ENCODE assay signal across 16 cellular contexts in the genomic region with DNA sequence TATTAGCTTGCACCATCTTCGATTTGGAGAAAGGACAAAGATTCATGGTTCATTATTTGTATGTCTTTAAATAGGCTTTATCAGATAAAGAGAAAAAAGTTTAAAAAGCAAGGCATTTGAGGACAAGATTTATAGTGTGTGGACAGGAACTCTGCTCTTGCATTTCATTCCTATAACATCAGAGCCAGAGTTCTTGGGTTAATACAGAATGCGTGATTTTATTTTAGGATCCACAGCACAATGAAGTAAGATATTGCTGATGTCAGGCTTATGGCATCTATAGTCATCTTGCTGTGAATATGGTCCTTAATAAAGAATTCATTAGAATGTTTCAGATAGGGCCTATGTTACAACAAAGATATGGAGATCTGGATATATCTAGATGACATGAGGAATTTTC. TPM values are rescaled to one million over a fixed set of nuclear protein-coding genes. Genes with fewer than 3 reads are reported as not detected.
DNase-seq lines count a peak whose midpoint lies in the region; ATAC-seq, FAIRE-seq and TF ChIP-seq lines count a peak whose summit lies in the region.
"Had no signal": no experiment of that assay in that cellular context is flagged by ENCODE, and none has a peak within 500 bp of the region (broad histone marks: within the 10 kb centered on the region; RNA-seq: fewer than 3 reads in every experiment).

No MANE protein-coding gene starts in this region.

- peaks cover 2% of the 10 kb centered on the region for H3K9me3 Mint-ChIP-seq in activated B cell treated with CpG ODN at 0.5 μM for 24 hours

- peak overlapping the region; percentile 57 for H3K4me3 Mint-ChIP-seq in activated B cell treated with CpG ODN at 0.5 μM for 24 hours
- H3K4me3 Mint-ChIP-seq: activated naive CD4-positive, alpha-beta T cell treated with anti-CD3 and anti-CD28 coated beads, Interleukin-2, amount 10 ng/mL, durations not matched to agents 7 days and 5 days had no signal

- H3K27me3 Mint-ChIP-seq in activated B cell treated with CpG ODN at 0.5 μM for 24 hours = no peaks in the 10 kb centered on the region
- H3K27me3 Mint-ChIP-seq: activated naive CD4-positive, alpha-beta T cell treated with anti-CD3 and anti-CD28 coated beads, Interleukin-2, amount 10 ng/mL, durations not matched to agents 7 days and 5 days had no signal

- TF ChIP-seq POLR2A in GM12892 (IDR thresholded peaks at IDR 0.05; ENCODE audit: low read depth, low read length) = no peak

- DNase-seq in AG09309 (ENCODE audit: low read depth) (peak; percentile 51), GM12892 (ENCODE audit: insufficient read length) (no peak), activated B cell treated with CpG ODN at 0.5 μM for 24 hours (no peak), hepatic stellate cell (ENCODE audit: low spot score) (peak; percentile 21), foreskin keratinocyte (no peak), NCI-H146 treated with DMSO at 0.1 percent for 48 hours (lab: John Stamatoyannopoulos, UW; ENCODE audit: unreplicated experiment) (no peak), coronary artery (ENCODE audit: low spot score) (no peak)
- DNase-seq: activated naive CD4-positive, alpha-beta T cell treated with anti-CD3 and anti-CD28 coated beads, Interleukin-2, amount 10 ng/mL, durations not matched to agents 7 days and 5 days; BE2C; DMS53; heart right ventricle; NCI-H1092; NCI-H2227 treated with DMSO at 0.1 percent for 48 hours; SJCRH30 had no signal

- POLR2A ChIA-PET in activated B cell treated with CpG ODN at 0.5 μM for 24 hours (lab: Charles Lee) = interaction anchor here (1.4 to 16.0 kb wide), 3 partner anchors 15 to 103 kb away, joined by 7 to 421 read pairs (median 76); partner anchors contain the start of genes FAM98A and RASGRP3

- H3K4me3 ChIP-seq in AG09309 (ENCODE audit: control insufficient read depth, low read depth, low read length) (no peak overlapping the region), coronary artery (no peak overlapping the region)
- H3K4me3 ChIP-seq: heart right ventricle, SJCRH30 had no signal

- CTCF ChIA-PET in activated B cell treated with CpG ODN at 0.5 μM for 24 hours (lab: Charles Lee) = interaction anchor here (0.9 to 1.1 kb wide), 2 partner anchors 8 to 20 kb away, joined by 3 to 6 read pairs; no protein-coding TSS in a partner anchor

- H3K4me1 Mint-ChIP-seq in activated B cell treated with CpG ODN at 0.5 μM for 24 hours = peaks cover 95% of the 10 kb centered on the region

- intact Hi-C loops in activated B cell treated with CpG ODN at 0.5 μM for 24 hours (cut with micrococcal nuclease) = no loop called here

- peaks cover 46% of the 10 kb centered on the region for H3K36me3 Mint-ChIP-seq in activated B cell treated with CpG ODN at 0.5 μM for 24 hours (ENCODE audit: low read depth)
- H3K36me3 Mint-ChIP-seq: activated naive CD4-positive, alpha-beta T cell treated with anti-CD3 and anti-CD28 coated beads, Interleukin-2, amount 10 ng/mL, durations not matched to agents 7 days and 5 days had no signal

- peak; percentile 76 for FAIRE-seq in GM12892 (lab: Jason Lieb, UNC)

- H3K27ac Mint-ChIP-seq in activated B cell treated with CpG ODN at 0.5 μM for 24 hours = peak overlapping the region; percentile 87
- H3K27ac Mint-ChIP-seq: activated naive CD4-positive, alpha-beta T cell treated with anti-CD3 and anti-CD28 coated beads, Interleukin-2, amount 10 ng/mL, durations not matched to agents 7 days and 5 days had no signal

- H3K4me1 ChIP-seq in foreskin keratinocyte = no peaks in the 10 kb centered on the region
- H3K4me1 ChIP-seq: BE2C had no signal

- H3K27ac ChIP-seq in foreskin keratinocyte (no peak overlapping the region), coronary artery (no peak overlapping the region)
- H3K27ac ChIP-seq: heart right ventricle, SJCRH30, VCaP had no signal

- TF ChIP-seq CTCF in AG09309 (IDR thresholded peaks at IDR 0.05; ENCODE audit: control insufficient read depth, insufficient read depth, low read depth, low read length, missing control alignments) = no peak
- no peak for TF ChIP-seq CTCF in activated B cell treated with CpG ODN at 0.5 μM for 24 hours (IDR thresholded peaks at IDR 0.05)
- TF ChIP-seq CTCF in foreskin keratinocyte (conservative IDR thresholded peaks at IDR 0.05) = no peak
- TF ChIP-seq CTCF in coronary artery (IDR thresholded peaks at IDR 0.05) = no peak

- no peak for ATAC-seq in activated B cell treated with CpG ODN at 0.5 μM for 24 hours (ENCODE audit: low read depth)
- no peak for ATAC-seq in GM21737 (IDR thresholded peaks at IDR 0.05; ENCODE audit: unreplicated experiment)
- ATAC-seq in foreskin keratinocyte = no peak
- ATAC-seq: heart right ventricle had no signal

- no peaks in the 10 kb centered on the region for H3K27me3 ChIP-seq in foreskin keratinocyte
- H3K27me3 ChIP-seq: heart right ventricle, SJCRH30 had no signal

RNA-seq across cellular contexts. Expression of gene RASGRP3, which starts 19.7 kb away (rescaled TPM):
- polyA plus RNA-seq in GM12892 (2012; ENCODE audit: missing spikeins) = 158 TPM
- total RNA-seq in activated B cell treated with CpG ODN at 0.5 μM for 24 hours (179 and 205 TPM in 2 replicates), foreskin keratinocyte (0.25 and 0.61 TPM in 2 replicates)
- 0.19 and 0.22 TPM in 2 replicates for polyA plus RNA-seq in foreskin keratinocyte

Comparison
In these comparisons a context has a peak if more than half of its experiments do, and no peak if none do; other contexts are left out.
1. DNase-seq: peak in AG09309 (single experiment) and hepatic stellate cell (single experiment); none in GM12892 (single experiment), activated B cell treated with CpG ODN at 0.5 μM for 24 hours (single experiment), foreskin keratinocyte (0 of 2), NCI-H146 treated with DMSO at 0.1 percent for 48 hours (single experiment) and coronary artery (single experiment).
2. RNA of gene RASGRP3, which starts 19.7 kb away (total RNA-seq): 179 to 205 TPM in activated B cell treated with CpG ODN at 0.5 μM for 24 hours; 0.25 to 0.61 TPM in foreskin keratinocyte; every median in the first group is over 100 times any median in the second.